9 cellular contexts compared by ENCODE assay signal in genomic region chr9:12819436-12820185, GRCh38. TPM values are rescaled to one million over a fixed set of nuclear protein-coding genes. Genes with fewer than 3 reads are reported as not detected.
A peak's percentile ranks its signal among the peaks of the same experiment; 100 is the strongest.
DNase-seq lines count a peak whose midpoint lies in the region; ATAC-seq and TF ChIP-seq lines count a peak whose summit lies in the region.
"Had no signal": no experiment of that assay in that cellular context is flagged by ENCODE, and none has a peak within 500 bp of the region (broad histone marks: within the 10 kb centered on the region; RNA-seq: fewer than 3 reads in every experiment).

No MANE protein-coding gene starts in this region.

- DNase-seq in NCI-H748 (lab: John Stamatoyannopoulos, UW; ENCODE audit: unreplicated experiment) = peak; percentile 10
- DNase-seq in NCI-H748 treated with DMSO at 0.1 percent for 48 hours (lab: John Stamatoyannopoulos, UW) = no peak
- peak; percentile 45 for DNase-seq in HT-29 (ENCODE audit: low spot score)
- DNase-seq in dermis blood vessel endothelial cell = peak; percentile 40
- no peak for DNase-seq in thoracic aorta (ENCODE audit: low spot score)
- no peak for DNase-seq in A172 (ENCODE audit: low spot score)
- no peak for DNase-seq in effector CD4-positive, alpha-beta T cell
- no peak for DNase-seq in NOMO-1 treated with DMSO at 0.1 percent for 48 hours (lab: John Stamatoyannopoulos, UW; ENCODE audit: unreplicated experiment)
- DNase-seq: CD4-positive, CD25-positive, alpha-beta regulatory T cell had no signal

- peak; percentile 20 for TF ChIP-seq CTCF in thoracic aorta (IDR thresholded peaks at IDR 0.05)

- H3K36me3 ChIP-seq in thoracic aorta = no peaks in the 10 kb centered on the region

- peak overlapping the region; percentile 52 to 53 for H3K27ac ChIP-seq in thoracic aorta

- no peaks in the 10 kb centered on the region for H3K9me3 ChIP-seq in thoracic aorta

- H3K4me3 ChIP-seq in thoracic aorta = no peak overlapping the region

- peaks cover 16 to 40% of the 10 kb centered on the region in 2 donors for H3K4me1 ChIP-seq in thoracic aorta (ENCODE audit: control insufficient read depth in 1 of 2, low read depth in 2 of 2)

- H3K27me3 ChIP-seq in thoracic aorta (replicated peaks; ENCODE audit: insufficient read depth) = no peaks in the 10 kb centered on the region

- no peak for ATAC-seq in thoracic aorta (ENCODE audit: insufficient number of reproducible peaks, low FRiP score, low read depth)

RNA-seq across cellular contexts. Expression of gene LURAP1L, which starts 44.8 kb away (rescaled TPM):
- 26.8 and 27.0 TPM in 2 replicates for total RNA-seq in HT-29 (2014; rRNA removed; shearing (Covaris generic))
- 1.1 and 2.7 TPM in 2 replicates for total RNA-seq in dermis blood vessel endothelial cell
- total RNA-seq in thoracic aorta = 10 to 100 TPM; 10.3 to 14.7 TPM
- 4.9 and 6.6 TPM in 2 replicates for total RNA-seq in A172 (2014; rRNA removed; shearing (Covaris generic))
- total RNA-seq: CD4-positive, CD25-positive, alpha-beta regulatory T cell had no signal

Comparison
In these comparisons a context has a peak if more than half of its experiments do, and no peak if none do; other contexts are left out.
1. DNase-seq: peak in NCI-H748 (single experiment), HT-29 (single experiment) and dermis blood vessel endothelial cell (single experiment); none in NCI-H748 treated with DMSO at 0.1 percent for 48 hours (single experiment), thoracic aorta (single experiment), A172 (single experiment), effector CD4-positive, alpha-beta T cell (single experiment) and NOMO-1 treated with DMSO at 0.1 percent for 48 hours (single experiment).